ENCODE assay signal across 9 cellular contexts in the genomic region with DNA sequence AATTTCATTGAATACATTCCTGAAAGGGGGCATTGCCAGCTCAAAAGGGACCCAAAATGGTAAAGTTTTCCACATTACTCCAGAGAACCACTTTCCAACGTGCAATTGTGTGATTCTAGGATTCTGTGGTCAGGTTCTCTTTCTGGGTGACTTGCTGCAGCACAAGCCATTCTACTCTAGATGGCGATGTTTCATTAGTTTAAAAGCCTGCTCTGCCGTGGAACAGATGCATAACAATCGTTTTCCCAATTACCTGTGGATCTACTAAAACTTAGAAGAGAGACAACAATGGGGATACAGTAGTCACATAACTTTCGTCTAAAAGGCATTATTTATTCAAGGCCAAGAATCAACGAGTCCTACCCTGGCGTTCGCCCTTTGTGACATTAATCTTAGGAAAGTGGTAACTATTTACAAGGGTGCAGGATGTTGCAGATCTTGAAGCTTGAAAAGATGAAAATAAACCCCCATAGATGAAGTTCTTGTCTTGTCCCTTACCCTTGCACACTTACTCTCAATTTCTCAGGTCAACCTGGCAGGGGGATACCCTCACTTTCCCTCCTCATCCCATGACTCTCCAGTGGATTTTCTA.
DNase-seq lines count a peak whose midpoint lies in the region; ATAC-seq and TF ChIP-seq lines count a peak whose summit lies in the region.
"Had no signal": no experiment of that assay in that cellular context is flagged by ENCODE, and none has a peak within 500 bp of the region (broad histone marks: within the 10 kb centered on the region; RNA-seq: fewer than 3 reads in every experiment).

No MANE protein-coding gene starts in this region.

- H3K27ac ChIP-seq in HEK293 (ENCODE audit: extremely low read depth, low read depth, low read length) (no peak overlapping the region), right atrium auricular region (no peak overlapping the region)

- no peaks in the 10 kb centered on the region for H3K36me3 ChIP-seq in HEK293 (ENCODE audit: control insufficient read depth in 2 of 2, insufficient read depth in 1 of 2, low read length in 2 of 2)
- H3K36me3 ChIP-seq in adipocyte (ENCODE audit: control insufficient read depth, insufficient read depth, low read length, severe bottlenecking) = no peaks in the 10 kb centered on the region
- no peaks in the 10 kb centered on the region for H3K36me3 ChIP-seq in right atrium auricular region

- H3K4me3 ChIP-seq in HEK293 (ENCODE audit: low read depth, low read length) (no peak overlapping the region), adipocyte (ENCODE audit: low read length) (no peak overlapping the region), right atrium auricular region (no peak overlapping the region)

- H3K4me3 Mint-ChIP-seq in activated CD8-positive, alpha-beta T cell treated with anti-CD3 and anti-CD28 coated beads for 36 hours = no peak overlapping the region
- no peak overlapping the region for H3K4me3 Mint-ChIP-seq in activated CD8-positive, alpha-beta T cell treated with anti-CD3 and anti-CD28 coated beads, Interleukin-2, amount 10 ng/mL, durations not matched to agents 7 days and 5 days
- H3K4me3 Mint-ChIP-seq in stimulated activated naive B cell treated with anti-CD40 and anti-IgM and Interleukin-4, amounts not matched to agents 10 μg/mL and 1 μg/mL and 100 μg/mL, for 72 hours = no peak overlapping the region
- H3K4me3 Mint-ChIP-seq: activated naive CD4-positive, alpha-beta T cell treated with anti-CD3 and anti-CD28 coated beads, Interleukin-2, amount 50 U/mL, for 24 hours had no signal

- no peaks in the 10 kb centered on the region for H3K9me3 Mint-ChIP-seq in activated CD8-positive, alpha-beta T cell treated with anti-CD3 and anti-CD28 coated beads for 36 hours
- H3K9me3 Mint-ChIP-seq in activated CD8-positive, alpha-beta T cell treated with anti-CD3 and anti-CD28 coated beads, Interleukin-2, amount 10 ng/mL, durations not matched to agents 7 days and 5 days (ENCODE audit: insufficient read depth) = no peaks in the 10 kb centered on the region
- H3K9me3 Mint-ChIP-seq in stimulated activated naive B cell treated with anti-CD40 and anti-IgM and Interleukin-4, amounts not matched to agents 10 μg/mL and 1 μg/mL and 100 μg/mL, for 72 hours = no peaks in the 10 kb centered on the region
- H3K9me3 Mint-ChIP-seq: activated naive CD4-positive, alpha-beta T cell treated with anti-CD3 and anti-CD28 coated beads, Interleukin-2, amount 50 U/mL, for 24 hours had no signal

- H3K27me3 Mint-ChIP-seq in activated CD8-positive, alpha-beta T cell treated with anti-CD3 and anti-CD28 coated beads for 36 hours = peaks cover 23% of the 10 kb centered on the region
- H3K27me3 Mint-ChIP-seq in activated CD8-positive, alpha-beta T cell treated with anti-CD3 and anti-CD28 coated beads, Interleukin-2, amount 10 ng/mL, durations not matched to agents 7 days and 5 days (ENCODE audit: low read depth) = peaks cover 15% of the 10 kb centered on the region
- peaks cover 28 to 44% of the 10 kb centered on the region in 2 donors for H3K27me3 Mint-ChIP-seq in stimulated activated naive B cell treated with anti-CD40 and anti-IgM and Interleukin-4, amounts not matched to agents 10 μg/mL and 1 μg/mL and 100 μg/mL, for 72 hours

- intact Hi-C loops in activated CD8-positive, alpha-beta T cell treated with anti-CD3 and anti-CD28 coated beads for 36 hours (cut with micrococcal nuclease) = loop anchor here (10.0 kb wide), 1 partner anchor 1112 kb away; no protein-coding TSS in a partner anchor

- DNase-seq in activated CD8-positive, alpha-beta T cell treated with anti-CD3 and anti-CD28 coated beads for 36 hours = peak; percentile 5
- no peak for DNase-seq in activated CD8-positive, alpha-beta T cell treated with anti-CD3 and anti-CD28 coated beads, Interleukin-2, amount 10 ng/mL, durations not matched to agents 7 days and 5 days
- peak; percentile 17 to 58 for DNase-seq in NCI-H1930 (lab: John Stamatoyannopoulos, UW)
- DNase-seq in adipocyte (ENCODE audit: low read depth) = peak; percentile 84
- no peak for DNase-seq in right atrium auricular region (ENCODE audit: low spot score)
- DNase-seq in stimulated activated naive B cell treated with anti-CD40 and anti-IgM and Interleukin-4, amounts not matched to agents 10 μg/mL and 1 μg/mL and 100 μg/mL, for 72 hours = no peak
- no peak for DNase-seq in cortex of kidney (lab: John Stamatoyannopoulos, UW)

- H3K4me1 ChIP-seq in HEK293 (ENCODE audit: control insufficient read depth, insufficient read depth, low read length) = no peaks in the 10 kb centered on the region
- H3K4me1 ChIP-seq in adipocyte (ENCODE audit: control insufficient read depth, insufficient read depth, low read length) = no peaks in the 10 kb centered on the region
- H3K4me1 ChIP-seq in right atrium auricular region = no peaks in the 10 kb centered on the region

- no peak overlapping the region for H3K9ac ChIP-seq in adipocyte (ENCODE audit: low read length)

- CTCF ChIA-PET in activated CD8-positive, alpha-beta T cell treated with anti-CD3 and anti-CD28 coated beads for 36 hours (lab: Charles Lee) = interaction anchor here (0.7 to 1.3 kb wide), 4 partner anchors 9 to 267 kb away, joined by 3 to 4 read pairs (median 3); no protein-coding TSS in a partner anchor
- CTCF ChIA-PET in activated CD8-positive, alpha-beta T cell treated with anti-CD3 and anti-CD28 coated beads, Interleukin-2, amount 10 ng/mL, durations not matched to agents 7 days and 5 days (lab: Charles Lee) = no interaction called here
- CTCF ChIA-PET in HEK293 (lab: Yijun Ruan, JAX) = interaction anchor here (0.5 to 1.7 kb wide), 7 partner anchors 10 to 1139 kb away, joined by 3 to 8 read pairs (median 3); no protein-coding TSS in a partner anchor

- H3K27me3 ChIP-seq in adipocyte (replicated peaks; ENCODE audit: control insufficient read depth, insufficient read depth, low read length) = peaks cover 30% of the 10 kb centered on the region
- no peaks in the 10 kb centered on the region for H3K27me3 ChIP-seq in right atrium auricular region

- TF ChIP-seq CTCF in activated CD8-positive, alpha-beta T cell treated with anti-CD3 and anti-CD28 coated beads for 36 hours (IDR thresholded peaks at IDR 0.05) = peak; percentile 74
- no peak; the same call in 1 of the 2 replicates for TF ChIP-seq CTCF in HEK293 (tag by site-specific recombination; IDR thresholded peaks at IDR 0.05)
- peak; percentile 51 to 75 for TF ChIP-seq CTCF in right atrium auricular region (IDR thresholded peaks at IDR 0.05)

- H3K9me3 ChIP-seq in HEK293 (ENCODE audit: control insufficient read depth, insufficient read depth, low read depth, low read length) = no peaks in the 10 kb centered on the region
- no peaks in the 10 kb centered on the region for H3K9me3 ChIP-seq in adipocyte (ENCODE audit: control insufficient read depth, low read length)
- H3K9me3 ChIP-seq in right atrium auricular region = no peaks in the 10 kb centered on the region

- no peaks in the 10 kb centered on the region for H3K36me3 Mint-ChIP-seq in activated CD8-positive, alpha-beta T cell treated with anti-CD3 and anti-CD28 coated beads for 36 hours (ENCODE audit: low read depth)
- H3K36me3 Mint-ChIP-seq in activated CD8-positive, alpha-beta T cell treated with anti-CD3 and anti-CD28 coated beads, Interleukin-2, amount 10 ng/mL, durations not matched to agents 7 days and 5 days (ENCODE audit: low read depth) = no peaks in the 10 kb centered on the region
- H3K36me3 Mint-ChIP-seq in stimulated activated naive B cell treated with anti-CD40 and anti-IgM and Interleukin-4, amounts not matched to agents 10 μg/mL and 1 μg/mL and 100 μg/mL, for 72 hours = no peaks in the 10 kb centered on the region
- H3K36me3 Mint-ChIP-seq: activated naive CD4-positive, alpha-beta T cell treated with anti-CD3 and anti-CD28 coated beads, Interleukin-2, amount 50 U/mL, for 24 hours had no signal

- no peaks in the 10 kb centered on the region for H3K4me1 Mint-ChIP-seq in activated CD8-positive, alpha-beta T cell treated with anti-CD3 and anti-CD28 coated beads for 36 hours (ENCODE audit: low read depth)
- H3K4me1 Mint-ChIP-seq in activated CD8-positive, alpha-beta T cell treated with anti-CD3 and anti-CD28 coated beads, Interleukin-2, amount 10 ng/mL, durations not matched to agents 7 days and 5 days (ENCODE audit: low read depth) = no peaks in the 10 kb centered on the region
- H3K4me1 Mint-ChIP-seq in stimulated activated naive B cell treated with anti-CD40 and anti-IgM and Interleukin-4, amounts not matched to agents 10 μg/mL and 1 μg/mL and 100 μg/mL, for 72 hours = no peaks in the 10 kb centered on the region
- H3K4me1 Mint-ChIP-seq: activated naive CD4-positive, alpha-beta T cell treated with anti-CD3 and anti-CD28 coated beads, Interleukin-2, amount 50 U/mL, for 24 hours had no signal

- H3K27ac Mint-ChIP-seq in activated CD8-positive, alpha-beta T cell treated with anti-CD3 and anti-CD28 coated beads for 36 hours = no peak overlapping the region
- H3K27ac Mint-ChIP-seq in activated CD8-positive, alpha-beta T cell treated with anti-CD3 and anti-CD28 coated beads, Interleukin-2, amount 10 ng/mL, durations not matched to agents 7 days and 5 days = no peak overlapping the region
- no peak overlapping the region for H3K27ac Mint-ChIP-seq in stimulated activated naive B cell treated with anti-CD40 and anti-IgM and Interleukin-4, amounts not matched to agents 10 μg/mL and 1 μg/mL and 100 μg/mL, for 72 hours
- H3K27ac Mint-ChIP-seq: activated naive CD4-positive, alpha-beta T cell treated with anti-CD3 and anti-CD28 coated beads, Interleukin-2, amount 50 U/mL, for 24 hours had no signal

- no peak for ATAC-seq in activated CD8-positive, alpha-beta T cell treated with anti-CD3 and anti-CD28 coated beads for 36 hours
- no peak for ATAC-seq in activated CD8-positive, alpha-beta T cell treated with anti-CD3 and anti-CD28 coated beads, Interleukin-2, amount 10 ng/mL, durations not matched to agents 7 days and 5 days
- peak; percentile 41 to 53 for ATAC-seq in stimulated activated naive B cell treated with anti-CD40 and anti-IgM and Interleukin-4, amounts not matched to agents 10 μg/mL and 1 μg/mL and 100 μg/mL, for 72 hours (replicated peaks)

- POLR2A ChIA-PET in activated CD8-positive, alpha-beta T cell treated with anti-CD3 and anti-CD28 coated beads for 36 hours (lab: Charles Lee) = no interaction called here
- POLR2A ChIA-PET in activated CD8-positive, alpha-beta T cell treated with anti-CD3 and anti-CD28 coated beads, Interleukin-2, amount 10 ng/mL, durations not matched to agents 7 days and 5 days (lab: Charles Lee) = no interaction called here
- POLR2A ChIA-PET in HEK293 (lab: Yijun Ruan, JAX) = no interaction called here

TF ChIP-seq in HEK293, 187 proteins besides CTCF, POLR2A, EP300 and RAD21 (continues in another document):
- TF ChIP-seq GLIS1 (tag by site-specific recombination; IDR thresholded peaks at IDR 0.05) (no peak), ZNF548 (tag by site-specific recombination; IDR thresholded peaks at IDR 0.05) (no peak), ZBTB21 (tag by site-specific recombination; IDR thresholded peaks at IDR 0.05) (no peak)

Comparison
In these comparisons a context has a peak if more than half of its experiments do, and no peak if none do; other contexts are left out.
1. DNase-seq: peak in activated CD8-positive, alpha-beta T cell treated with anti-CD3 and anti-CD28 coated beads for 36 hours (single experiment), NCI-H1930 (2 of 2) and adipocyte (single experiment); none in activated CD8-positive, alpha-beta T cell treated with anti-CD3 and anti-CD28 coated beads, Interleukin-2, amount 10 ng/mL, durations not matched to agents 7 days and 5 days (single experiment), right atrium auricular region (single experiment), stimulated activated naive B cell treated with anti-CD40 and anti-IgM and Interleukin-4, amounts not matched to agents 10 μg/mL and 1 μg/mL and 100 μg/mL, for 72 hours (single experiment) and cortex of kidney (single experiment).
2. ATAC-seq: peak in stimulated activated naive B cell treated with anti-CD40 and anti-IgM and Interleukin-4, amounts not matched to agents 10 μg/mL and 1 μg/mL and 100 μg/mL, for 72 hours (2 of 2); none in activated CD8-positive, alpha-beta T cell treated with anti-CD3 and anti-CD28 coated beads for 36 hours (single experiment) and activated CD8-positive, alpha-beta T cell treated with anti-CD3 and anti-CD28 coated beads, Interleukin-2, amount 10 ng/mL, durations not matched to agents 7 days and 5 days (single experiment).